Comparison of ENCODE assay signal across 8 cellular contexts in genomic region chr13:22278336-22278929, GRCh38.
DNase-seq lines count a peak whose midpoint lies in the region; ATAC-seq and TF ChIP-seq lines count a peak whose summit lies in the region.

No MANE protein-coding gene starts in this region.

- no peaks in the 10 kb centered on the region for H3K36me3 Mint-ChIP-seq in brain

- H3K9ac ChIP-seq in Karpas-422 (ENCODE audit: low read length): no peak overlapping the region
- no peak overlapping the region for H3K9ac ChIP-seq in mesenchymal stem cell (ENCODE audit: low read length)

- H3K4me1 Mint-ChIP-seq in brain: no peaks in the 10 kb centered on the region

- no peak overlapping the region for H3K27ac Mint-ChIP-seq in brain

- no peak overlapping the region for H2BK120ac ChIP-seq in mesenchymal stem cell (ENCODE audit: low read depth, low read length)

- H4K8ac ChIP-seq in mesenchymal stem cell (ENCODE audit: low read length): no peak overlapping the region

- no peak overlapping the region for H3K18ac ChIP-seq in mesenchymal stem cell (ENCODE audit: low read depth in 1 of 2, low read length in 2 of 2)

- H3K9me3 ChIP-seq in Karpas-422 (ENCODE audit: low read length): no peaks in the 10 kb centered on the region
- no peaks in the 10 kb centered on the region for H3K9me3 ChIP-seq in mesenchymal stem cell (ENCODE audit: control insufficient read depth, low read length)
- no peaks in the 10 kb centered on the region for H3K9me3 ChIP-seq in BE2C

- H2BK12ac ChIP-seq in mesenchymal stem cell (ENCODE audit: low read length in 2 of 2): no peak overlapping the region

- peaks cover 4% of the 10 kb centered on the region for H3K27me3 Mint-ChIP-seq in brain

- no peaks in the 10 kb centered on the region for H3K79me1 ChIP-seq in mesenchymal stem cell (replicated peaks; ENCODE audit: low read length, poor library complexity, severe bottlenecking)

- peak; percentile 91 for ATAC-seq in GM18868 (IDR thresholded peaks at IDR 0.05; ENCODE audit: unreplicated experiment)

- H3K4me1 ChIP-seq in Karpas-422 (ENCODE audit: low read length) (no peaks in the 10 kb centered on the region), mesenchymal stem cell (ENCODE audit: control insufficient read depth, insufficient read depth, low read depth, low read length) (peaks cover 3% of the 10 kb centered on the region), BE2C (no peaks in the 10 kb centered on the region)

- WGBS in mesenchymal stem cell: 58% methylated on average over 3 of the region's 5 CpGs

- H3K9me2 ChIP-seq in Karpas-422 (replicated peaks; ENCODE audit: insufficient read depth, low read length): no peaks in the 10 kb centered on the region

- H4K91ac ChIP-seq in mesenchymal stem cell (ENCODE audit: low read length): no peak overlapping the region

- H3K4me3 ChIP-seq in Karpas-422 (ENCODE audit: low read length): no peak overlapping the region
- no peak overlapping the region for H3K4me3 ChIP-seq in mesenchymal stem cell (ENCODE audit: insufficient read depth in 1 of 2, low read depth in 1 of 2, low read length in 2 of 2)
- H3K4me3 ChIP-seq in BE2C (ENCODE audit: low read depth, low read length): no peak overlapping the region

- H4K20me1 ChIP-seq in Karpas-422 (ENCODE audit: insufficient read depth, low read depth, low read length): no peaks in the 10 kb centered on the region

- no peak overlapping the region for H3K4me2 ChIP-seq in Karpas-422 (ENCODE audit: low read depth, low read length, poor library complexity, severe bottlenecking)
- no peak overlapping the region for H3K4me2 ChIP-seq in mesenchymal stem cell (ENCODE audit: low read length, poor library complexity, severe bottlenecking)

- peak; percentile 57 to 72 for TF ChIP-seq CTCF in brain (conservative IDR thresholded peaks at IDR 0.05)
- TF ChIP-seq CTCF in BE2C (IDR thresholded peaks at IDR 0.05; ENCODE audit: low read depth, low read length): no peak

- no peak overlapping the region for H3K14ac ChIP-seq in mesenchymal stem cell (ENCODE audit: low read length in 2 of 2)

- no peaks in the 10 kb centered on the region for H3K79me2 ChIP-seq in Karpas-422 (ENCODE audit: low read length)

- H3K27ac ChIP-seq in Karpas-422 (ENCODE audit: low read length) (no peak overlapping the region), mesenchymal stem cell (ENCODE audit: low read length, poor library complexity, severe bottlenecking) (no peak overlapping the region)

- peak; percentile 44 for DNase-seq in Ammon's horn (ENCODE audit: low spot score)
- DNase-seq in Karpas-422: peak; percentile 85
- peak; percentile 64 for DNase-seq in T-helper 9 cell
- peak; percentile 1 for DNase-seq in mesenchymal stem cell
- peak; percentile 78 for DNase-seq in stimulated activated CD8-positive, alpha-beta memory T cell treated with anti-CD3 and anti-CD28 coated beads, Interleukin-4, amount 100 ng/mL, for 48 hours
- DNase-seq in BE2C: no peak

- H2AK5ac ChIP-seq in mesenchymal stem cell (ENCODE audit: low read length, severe bottlenecking): no peak overlapping the region

- peaks cover 0 to 2% (median 0%) of the 10 kb centered on the region in 5 experiments for H3K9me3 Mint-ChIP-seq in brain

- H3K36me3 ChIP-seq in Karpas-422 (ENCODE audit: insufficient read depth, low read length): no peaks in the 10 kb centered on the region
- no peaks in the 10 kb centered on the region for H3K36me3 ChIP-seq in mesenchymal stem cell (ENCODE audit: control insufficient read depth in 1 of 2, insufficient read depth in 2 of 2, low read depth in 1 of 2, low read length in 2 of 2)
- H3K36me3 ChIP-seq in BE2C: no peaks in the 10 kb centered on the region

- no peak overlapping the region for H2AFZ ChIP-seq in Karpas-422 (ENCODE audit: low read length)
- no peak overlapping the region for H2AFZ ChIP-seq in mesenchymal stem cell (ENCODE audit: low read depth, low read length)

- no peak overlapping the region for H2BK15ac ChIP-seq in mesenchymal stem cell (ENCODE audit: low read depth, poor library complexity, severe bottlenecking)

- no peak overlapping the region for H3K4ac ChIP-seq in mesenchymal stem cell (ENCODE audit: low read depth in 1 of 2, low read length in 2 of 2)

- H3K27me3 ChIP-seq in Karpas-422 (ENCODE audit: low read length) (no peaks in the 10 kb centered on the region), mesenchymal stem cell (ENCODE audit: control insufficient read depth in 1 of 2, insufficient read depth in 1 of 2, low read length in 2 of 2) (no peaks in the 10 kb centered on the region), BE2C (no peaks in the 10 kb centered on the region)

- H2BK5ac ChIP-seq in mesenchymal stem cell (ENCODE audit: low read depth, low read length, poor library complexity, severe bottlenecking): no peak overlapping the region

- no peak overlapping the region for H3K4me3 Mint-ChIP-seq in brain

- no peak overlapping the region for H3K23ac ChIP-seq in mesenchymal stem cell (ENCODE audit: low read length in 2 of 2)
